25 cellular contexts compared by ENCODE assay signal in the genomic region with DNA sequence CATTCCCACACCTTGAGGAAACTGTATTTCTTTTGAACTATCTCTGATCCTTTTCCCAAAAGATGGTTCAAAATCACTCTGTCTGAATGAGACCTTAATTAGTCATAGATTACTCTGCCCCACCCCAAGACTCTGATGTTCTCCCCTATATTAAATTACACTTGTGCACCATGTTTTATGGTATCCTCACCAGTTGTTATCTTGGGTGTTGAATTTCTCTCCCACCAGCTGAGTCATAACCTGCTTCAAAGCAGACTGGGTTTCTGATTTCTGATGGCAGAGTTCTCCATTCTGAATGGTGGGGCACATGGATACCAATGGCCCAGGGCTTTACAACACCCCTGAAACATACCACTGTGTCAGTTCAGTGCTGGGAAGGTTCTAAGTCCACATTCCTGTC. TPM values are rescaled to one million over a fixed set of nuclear protein-coding genes. Genes with fewer than 3 reads are reported as not detected.
"Had no signal": no experiment of that assay in that cellular context is flagged by ENCODE, and none has a peak within 500 bp of the region (broad histone marks: within the 10 kb centered on the region; RNA-seq: fewer than 3 reads in every experiment).

No MANE protein-coding gene starts in this region.

- H3K9me3 ChIP-seq: esophagus squamous epithelium, gastrocnemius medialis, lower lobe of right lung, thyroid gland had no signal

- H3K4me1 ChIP-seq: esophagus squamous epithelium, gastrocnemius medialis, lower lobe of right lung, thyroid gland had no signal

- ATAC-seq: activated T-cell treated with anti-CD3 and anti-CD28 coated beads, Interleukin-2, amount 50 U/mL, for 4 hours; left cardiac atrium; lower lobe of right lung; natural killer cell treated with Interleukin-12 subunit alpha and Interleukin-12 subunit beta and Interleukin-15 and Interleukin-18, amount 100 ng/mL, for 72 hours had no signal

- DNase-seq: activated CD4-positive, alpha-beta T cell treated with anti-CD3 and anti-CD28 coated beads for 4 hours; activated CD4-positive, alpha-beta T cell treated with anti-CD3 and anti-CD28 coated beads, Interleukin-2, amount 50 U/mL, for 48 hours; activated CD4-positive, CD25-positive, alpha-beta regulatory T cell; activated CD8-positive, alpha-beta memory T cell treated with anti-CD3 and anti-CD28 coated beads, Interleukin-2, amount 50 U/mL, for 48 hours; activated naive CD4-positive, alpha-beta T cell treated with Interleukin-2 at 50 U/mL for 16 hours; activated T-cell treated with anti-CD3 and anti-CD28 coated beads, Interleukin-2, amount 50 U/mL, for 4 hours; amygdala; cerebellar nuclear complex; endodermal cell; esophagus squamous epithelium; gastrocnemius medialis; head of caudate nucleus; islet precursor cell; left cardiac atrium; lower lobe of right lung; mesendoderm; retina; stimulated activated CD4-positive, alpha-beta T cell treated with anti-CD3 and anti-CD28 coated beads, Interleukin-4, amount 100 ng/mL, for 24 hours; substantia nigra; T1000; thyroid gland had no signal

- H3K27me3 ChIP-seq: esophagus squamous epithelium, gastrocnemius medialis, thyroid gland had no signal

- H3K4me3 ChIP-seq: coronary artery, esophagus squamous epithelium, gastrocnemius medialis, lower lobe of right lung, thyroid gland had no signal

- H3K36me3 ChIP-seq: esophagus squamous epithelium, gastrocnemius medialis, lower lobe of right lung, thyroid gland had no signal

- H3K27ac ChIP-seq: coronary artery, esophagus squamous epithelium, lower lobe of right lung, thyroid gland had no signal

RNA-seq across cellular contexts. Expression of gene CDH20, which starts 15.0 kb away (rescaled TPM):
- total RNA-seq: activated T-helper 2 cell treated with anti-CD3 and anti-CD28 coated beads, Interferon-gamma antibody, Interleukin-2, Interleukin-4, amounts not matched to agents 10 μg/mL and 5 μg/mL and 100 μg/mL, durations not matched to agents 14 hours and 24 hours and 36 hours; osteocyte had no signal
